Comparison of ENCODE assay signal across 21 cellular contexts in the genomic region with DNA sequence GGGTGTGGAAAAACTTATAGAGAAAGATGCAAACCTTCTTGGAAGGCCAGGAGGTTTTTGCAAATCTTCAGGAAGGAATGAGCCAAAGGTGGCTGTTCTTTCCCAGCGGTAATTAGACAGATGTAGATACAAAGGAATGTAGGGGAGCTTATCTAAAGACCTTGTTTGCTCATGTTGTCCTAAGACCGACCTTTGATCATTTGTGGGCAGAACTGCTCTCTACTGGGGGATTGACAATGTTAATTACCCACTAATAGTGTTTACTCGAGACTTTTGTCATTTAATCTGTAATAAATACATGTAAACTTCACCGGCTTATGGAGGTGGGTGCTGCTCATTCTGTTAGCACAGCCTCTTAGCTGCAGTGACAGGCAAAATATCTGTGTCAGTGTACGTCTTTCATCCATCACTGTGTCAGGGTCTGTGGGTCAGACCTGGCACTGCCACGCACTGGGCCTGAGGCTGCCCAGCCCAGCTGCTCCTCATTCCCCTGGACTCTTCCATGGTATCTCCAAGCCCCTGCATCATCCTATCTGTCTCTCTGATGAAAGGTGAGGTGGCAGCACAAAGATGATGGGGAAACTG.
"Had no signal": no experiment of that assay in that cellular context is flagged by ENCODE, and none has a peak within 500 bp of the region (broad histone marks: within the 10 kb centered on the region; RNA-seq: fewer than 3 reads in every experiment).

No MANE protein-coding gene starts in this region.

- H3K4me1 ChIP-seq: esophagus muscularis mucosa, left ventricle myocardium inferior, tibial nerve had no signal

- H3K4me3 ChIP-seq: esophagus muscularis mucosa, left ventricle myocardium inferior, lung, mucosa of descending colon, tibial nerve had no signal

- H3K27ac ChIP-seq: esophagus muscularis mucosa, left ventricle myocardium inferior, tibial nerve, WERI-Rb-1 had no signal

- H3K27me3 ChIP-seq: esophagus muscularis mucosa, tibial nerve had no signal

- ATAC-seq: activated CD4-positive, CD25-positive, alpha-beta regulatory T cell treated with anti-CD3 and anti-CD28 coated beads, Interleukin-2, amount 50 U/mL, for 24 hours; activated naive CD8-positive, alpha-beta T cell treated with anti-CD3 and anti-CD28 coated beads, Interleukin-2, amount 50 U/mL, for 24 hours; mucosa of descending colon; right cardiac atrium had no signal

- H3K36me3 ChIP-seq: esophagus muscularis mucosa, left ventricle myocardium inferior, tibial nerve, WERI-Rb-1 had no signal

- DNase-seq: activated CD4-positive, alpha-beta T cell treated with anti-CD3 and anti-CD28 coated beads for 48 hours; activated CD4-positive, alpha-beta T cell treated with anti-CD3 and anti-CD28 coated beads, Interleukin-2, amount 50 U/mL, for 48 hours; activated CD8-positive, alpha-beta memory T cell treated with anti-CD3 and anti-CD28 coated beads for 24 hours; activated effector memory CD4-positive, alpha-beta T cell treated with Interleukin-2 at 50 U/mL for 16 hours; activated naive CD8-positive, alpha-beta T cell treated with anti-CD3 and anti-CD28 coated beads, Interleukin-2, amount 50 U/mL, for 24 hours; amygdala; caudate nucleus; endodermal cell; foreskin melanocyte; islet precursor cell; left ventricle myocardium inferior; mucosa of descending colon; right cardiac atrium; stimulated activated CD4-positive, alpha-beta T cell treated with anti-CD3 and anti-CD28 coated beads, Interleukin-2, amount 100 ng/mL, for 48 hours; stimulated activated naive CD4-positive, alpha-beta T cell treated with Interleukin-2 at 50 U/mL for 16 hours; T1000; WERI-Rb-1 had no signal

- H3K9me3 ChIP-seq: esophagus muscularis mucosa, left ventricle myocardium inferior, tibial nerve had no signal
